In genomic region chr9:18587988-18588387, GRCh38 we compare ENCODE assay signal across 23 cellular contexts.
"Had no signal": no experiment of that assay in that cellular context is flagged by ENCODE, and none has a peak within 500 bp of the region (broad histone marks: within the 10 kb centered on the region; RNA-seq: fewer than 3 reads in every experiment).

No MANE protein-coding gene starts in this region.

- DNase-seq: activated CD4-positive, alpha-beta memory T cell treated with anti-CD3 and anti-CD28 coated beads, Interleukin-2, amount 10 ng/mL, durations not matched to agents 7 days and 5 days; activated CD4-positive, alpha-beta T cell treated with anti-CD3 and anti-CD28 coated beads for 4 hours; activated effector memory CD4-positive, alpha-beta T cell treated with Interleukin-2 at 50 U/mL for 16 hours; activated T-cell treated with anti-CD3 and anti-CD28 coated beads, Interleukin-2, amount 50 U/mL, for 4 hours; adrenal gland; body of pancreas; central memory CD4-positive, alpha-beta T cell; effector CD4-positive, alpha-beta T cell; esophagus squamous epithelium; islet precursor cell; mammary epithelial cell; naive thymus-derived CD8-positive, alpha-beta T cell; stimulated activated CD4-positive, alpha-beta T cell treated with anti-CD3 and anti-CD28 coated beads, Interleukin-15, amount 100 ng/mL, for 24 hours; stimulated activated CD4-positive, alpha-beta T cell treated with anti-CD3 and anti-CD28 coated beads, Interleukin-4, amount 100 ng/mL, for 1 hour; stimulated activated naive B cell treated with anti-CD40 and anti-IgM and Interleukin-4, amounts not matched to agents 10 μg/mL and 1 μg/mL and 100 μg/mL, for 72 hours; substantia nigra; T-helper 2 cell; uterus had no signal

- H3K4me1 Mint-ChIP-seq: activated CD4-positive, alpha-beta memory T cell treated with anti-CD3 and anti-CD28 coated beads, Interleukin-2, amount 10 ng/mL, durations not matched to agents 7 days and 5 days; activated naive CD4-positive, alpha-beta T cell treated with anti-CD3 and anti-CD28 coated beads, Interleukin-2, amount 50 U/mL, for 24 hours; naive thymus-derived CD8-positive, alpha-beta T cell; stimulated activated naive B cell treated with anti-CD40 and anti-IgM and Interleukin-4, amounts not matched to agents 10 μg/mL and 1 μg/mL and 100 μg/mL, for 72 hours; WTC11 had no signal

- H3K27ac ChIP-seq: adrenal gland, body of pancreas, coronary artery, esophagus squamous epithelium, skin epidermis, tibial nerve, uterus had no signal

- H3K36me3 ChIP-seq: adrenal gland, esophagus squamous epithelium, tibial nerve, uterus had no signal

- H3K4me3 Mint-ChIP-seq: activated CD4-positive, alpha-beta memory T cell treated with anti-CD3 and anti-CD28 coated beads, Interleukin-2, amount 10 ng/mL, durations not matched to agents 7 days and 5 days; activated naive CD4-positive, alpha-beta T cell treated with anti-CD3 and anti-CD28 coated beads, Interleukin-2, amount 50 U/mL, for 24 hours; activated T-cell treated with anti-CD3 and anti-CD28 coated beads, Interleukin-2, amount 50 U/mL, for 4 hours; naive thymus-derived CD8-positive, alpha-beta T cell; stimulated activated naive B cell treated with anti-CD40 and anti-IgM and Interleukin-4, amounts not matched to agents 10 μg/mL and 1 μg/mL and 100 μg/mL, for 72 hours; WTC11 had no signal

- H3K36me3 Mint-ChIP-seq: activated naive CD4-positive, alpha-beta T cell treated with anti-CD3 and anti-CD28 coated beads, Interleukin-2, amount 50 U/mL, for 24 hours; stimulated activated naive B cell treated with anti-CD40 and anti-IgM and Interleukin-4, amounts not matched to agents 10 μg/mL and 1 μg/mL and 100 μg/mL, for 72 hours had no signal

- H3K27me3 ChIP-seq: adrenal gland, body of pancreas, esophagus squamous epithelium, tibial nerve, uterus had no signal

- H3K27me3 Mint-ChIP-seq: activated CD4-positive, alpha-beta memory T cell treated with anti-CD3 and anti-CD28 coated beads, Interleukin-2, amount 10 ng/mL, durations not matched to agents 7 days and 5 days; activated naive CD4-positive, alpha-beta T cell treated with anti-CD3 and anti-CD28 coated beads, Interleukin-2, amount 50 U/mL, for 24 hours; stimulated activated naive B cell treated with anti-CD40 and anti-IgM and Interleukin-4, amounts not matched to agents 10 μg/mL and 1 μg/mL and 100 μg/mL, for 72 hours had no signal

- ATAC-seq: activated T-cell treated with anti-CD3 and anti-CD28 coated beads, Interleukin-2, amount 50 U/mL, for 4 hours; body of pancreas; naive thymus-derived CD8-positive, alpha-beta T cell; stimulated activated naive B cell treated with anti-CD40 and anti-IgM and Interleukin-4, amounts not matched to agents 10 μg/mL and 1 μg/mL and 100 μg/mL, for 72 hours; WTC11 had no signal

- H3K9me3 ChIP-seq: body of pancreas had no signal

- H3K4me1 ChIP-seq: adrenal gland, body of pancreas, esophagus squamous epithelium, tibial nerve, uterus had no signal

- H3K27ac Mint-ChIP-seq: activated CD4-positive, alpha-beta memory T cell treated with anti-CD3 and anti-CD28 coated beads, Interleukin-2, amount 10 ng/mL, durations not matched to agents 7 days and 5 days; activated naive CD4-positive, alpha-beta T cell treated with anti-CD3 and anti-CD28 coated beads, Interleukin-2, amount 50 U/mL, for 24 hours; naive thymus-derived CD8-positive, alpha-beta T cell; stimulated activated naive B cell treated with anti-CD40 and anti-IgM and Interleukin-4, amounts not matched to agents 10 μg/mL and 1 μg/mL and 100 μg/mL, for 72 hours; WTC11 had no signal

- H3K4me3 ChIP-seq: adrenal gland, body of pancreas, coronary artery, esophagus squamous epithelium, skin epidermis, tibial nerve, uterus had no signal
